Comparison of ENCODE assay signal across 9 cellular contexts in genomic region chr12:122449317-122449716, GRCh38. TPM values are rescaled to one million over a fixed set of nuclear protein-coding genes. Genes with fewer than 3 reads are reported as not detected.
A peak's percentile ranks its signal among the peaks of the same experiment; 100 is the strongest.
DNase-seq lines count a peak whose midpoint lies in the region; ATAC-seq, FAIRE-seq and TF ChIP-seq lines count a peak whose summit lies in the region.
"Had no signal": no experiment of that assay in that cellular context is flagged by ENCODE, and none has a peak within 500 bp of the region (broad histone marks: within the 10 kb centered on the region; RNA-seq: fewer than 3 reads in every experiment).

No MANE protein-coding gene starts in this region.

- H3K4me1 ChIP-seq in astrocyte (ENCODE audit: insufficient read depth, low read length) (no peaks in the 10 kb centered on the region), mucosa of descending colon (ENCODE audit: low read depth) (peaks cover 7% of the 10 kb centered on the region), tibial artery (peaks cover 0 to 8% (median 0%) of the 10 kb centered on the region in 4 donors)

- no peak overlapping the region for H3K4me2 ChIP-seq in astrocyte (ENCODE audit: low read length)

- FAIRE-seq in astrocyte (lab: Jason Lieb, UNC), result no peak
- FAIRE-seq: H1 had no signal

- DNase-seq in EL (peak; percentile 87), LNCaP clone FGC (ENCODE audit: low read depth) (peak; percentile 22), astrocyte (ENCODE audit: low read depth) (peak; percentile 63), mucosa of descending colon (no peak), caudate nucleus (lab: John Stamatoyannopoulos, UW) (no peak), tibial artery (no peak)
- DNase-seq: islet precursor cell had no signal

- H3K9ac ChIP-seq in astrocyte (ENCODE audit: low read length), result no peak overlapping the region

- H3K36me3 Mint-ChIP-seq in astrocyte (ENCODE audit: low read depth, unreplicated experiment), result peaks cover 2% of the 10 kb centered on the region

- intact Hi-C loops in mucosa of descending colon (cut with DNase I, micrococcal nuclease), result no loop called here
- intact Hi-C loops in tibial artery (cut with DNase I; ENCODE audit: low total_unique reads), result no loop called here

- H3K36me3 ChIP-seq in astrocyte (ENCODE audit: insufficient read depth, low read length) (no peaks in the 10 kb centered on the region), mucosa of descending colon (ENCODE audit: low read depth) (no peaks in the 10 kb centered on the region), tibial artery (no peaks in the 10 kb centered on the region)

- no peak overlapping the region for H3K4me3 ChIP-seq in LNCaP clone FGC (ENCODE audit: low read depth, low read length)
- H3K4me3 ChIP-seq in astrocyte (ENCODE audit: insufficient read depth, low read depth, low read length), result no peak overlapping the region
- no peak overlapping the region for H3K4me3 ChIP-seq in mucosa of descending colon
- no peak overlapping the region for H3K4me3 ChIP-seq in tibial artery

- peaks cover 5% of the 10 kb centered on the region for H3K4me1 Mint-ChIP-seq in astrocyte (ENCODE audit: low read depth, unreplicated experiment)

- H3K9me3 ChIP-seq in astrocyte (ENCODE audit: insufficient read depth, low read depth, low read length), result no peaks in the 10 kb centered on the region
- no peaks in the 10 kb centered on the region for H3K9me3 ChIP-seq in mucosa of descending colon
- no peaks in the 10 kb centered on the region for H3K9me3 ChIP-seq in tibial artery

- no peak overlapping the region for H3K27ac ChIP-seq in astrocyte (ENCODE audit: low read depth, low read length)
- no peak overlapping the region for H3K27ac ChIP-seq in caudate nucleus (ENCODE audit: low read depth, low read length)
- H3K27ac ChIP-seq in tibial artery, result no peak overlapping the region

- no peak overlapping the region for H3K4me3 Mint-ChIP-seq in astrocyte (ENCODE audit: unreplicated experiment)

- no peaks in the 10 kb centered on the region for H3K79me2 ChIP-seq in astrocyte (ENCODE audit: insufficient read depth, low read length)

- no peak overlapping the region for H2AFZ ChIP-seq in astrocyte (ENCODE audit: low read depth, low read length)

- no peak overlapping the region for H3K27ac Mint-ChIP-seq in astrocyte (ENCODE audit: unreplicated experiment)

- H4K20me1 ChIP-seq in astrocyte (ENCODE audit: insufficient read depth, low read length), result no peaks in the 10 kb centered on the region

- ATAC-seq in mucosa of descending colon, result peak; percentile 92
- ATAC-seq in HG03469 (IDR thresholded peaks at IDR 0.05; ENCODE audit: unreplicated experiment), result no peak

- H3K27me3 Mint-ChIP-seq in astrocyte (ENCODE audit: low read depth, unreplicated experiment), result no peaks in the 10 kb centered on the region

- H3K27me3 ChIP-seq in astrocyte (ENCODE audit: insufficient read depth, low read length) (no peaks in the 10 kb centered on the region), tibial artery (no peaks in the 10 kb centered on the region)

- TF ChIP-seq CTCF in LNCaP clone FGC (IDR thresholded peaks at IDR 0.05; ENCODE audit: control insufficient read depth, extremely low read depth, insufficient read depth), result no peak
- TF ChIP-seq CTCF in astrocyte (IDR thresholded peaks at IDR 0.05; ENCODE audit: insufficient read depth, low read depth, low read length), result no peak
- TF ChIP-seq CTCF in mucosa of descending colon (IDR thresholded peaks at IDR 0.05), result no peak
- TF ChIP-seq CTCF in tibial artery (IDR thresholded peaks at IDR 0.05), result no peak

- H3K9me3 Mint-ChIP-seq in astrocyte (ENCODE audit: unreplicated experiment), result peaks cover 5% of the 10 kb centered on the region

RNA-seq across cellular contexts. Expression of gene CLIP1, which starts 26.8 kb away (rescaled TPM):
- total RNA-seq in astrocyte, result 59.4 and 70.0 TPM in 2 replicates
- total RNA-seq in mucosa of descending colon, result 100 to 1,000 TPM in 1 of 3 donors, 10 to 100 TPM in 2; 43.5 to 170 (median 45.0) TPM

RNA-seq across cellular contexts. Expression of gene ZCCHC8, which starts 51.4 kb away (rescaled TPM):
- total RNA-seq in astrocyte (23.8 and 25.3 TPM in 2 replicates), mucosa of descending colon (10 to 100 TPM; 19.8 to 24.8 (median 23.1) TPM)

Comparison
In these comparisons a context has a peak if more than half of its experiments do, and no peak if none do; other contexts are left out.
1. DNase-seq: peak in EL (single experiment), LNCaP clone FGC (single experiment) and astrocyte (single experiment); none in mucosa of descending colon (0 of 3), caudate nucleus (0 of 61) and tibial artery (0 of 2).